8 cellular contexts compared by ENCODE assay signal in the genomic region with DNA sequence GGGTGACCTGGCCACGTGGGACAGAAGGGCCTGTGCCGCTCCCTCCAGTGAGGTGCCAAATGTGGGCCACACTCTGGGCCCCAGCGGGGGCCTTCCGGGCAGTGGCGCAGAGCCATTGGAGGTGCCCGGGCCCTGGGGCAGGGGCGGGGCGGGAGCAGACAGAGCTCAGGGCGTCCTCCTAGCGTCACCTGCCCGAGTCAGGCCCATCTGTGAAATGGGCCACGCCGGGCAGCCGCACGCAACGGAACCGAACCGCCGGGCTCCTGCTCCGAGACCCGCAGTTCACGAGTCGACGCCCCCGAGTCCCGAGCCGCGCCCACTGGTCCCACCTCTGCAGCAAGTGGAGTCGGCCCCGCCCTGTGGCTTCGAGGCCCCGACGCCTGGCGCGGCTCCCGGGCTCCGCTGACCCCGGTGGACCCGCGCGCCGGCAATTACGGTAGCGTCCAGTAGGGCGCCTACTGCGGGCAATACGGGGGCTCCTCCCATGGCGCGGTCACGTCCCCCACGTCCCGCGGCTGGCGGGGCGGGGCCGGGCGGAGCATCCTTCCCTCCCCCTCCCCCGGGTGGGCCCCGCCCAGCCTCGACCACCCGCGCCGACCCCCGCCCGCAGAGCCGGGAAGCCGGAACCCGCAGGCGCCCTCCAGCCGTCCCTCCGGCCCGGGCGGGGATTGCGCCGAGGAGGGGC. TPM values are rescaled to one million over a fixed set of nuclear protein-coding genes. Genes with fewer than 3 reads are reported as not detected.
DNase-seq lines count a peak whose midpoint lies in the region; ATAC-seq and TF ChIP-seq lines count a peak whose summit lies in the region.

No MANE protein-coding gene starts in this region.

- intact Hi-C loops in right lobe of liver (cut with DNase I): no loop called here

- no peaks in the 10 kb centered on the region for H3K27me3 Mint-ChIP-seq in stimulated activated naive B cell treated with anti-CD40 and anti-IgM and Interleukin-4, amounts not matched to agents 10 μg/mL and 1 μg/mL and 100 μg/mL, for 72 hours

- 22% methylated on average over 75 of the region's 75 CpGs for WGBS in HUES64
- 23 to 24% methylated on average over 75 of the region's 75 CpGs for WGBS in ectodermal cell, 2 experiments
- WGBS in right lobe of liver (ENCODE audit: insufficient coverage, low coverage, low lambda C conversion rate, missing lambda C conversion rate): 0% methylated on average over 4 of the region's 75 CpGs

- peaks cover 19 to 24% of the 10 kb centered on the region in 2 donors for H3K4me1 Mint-ChIP-seq in stimulated activated naive B cell treated with anti-CD40 and anti-IgM and Interleukin-4, amounts not matched to agents 10 μg/mL and 1 μg/mL and 100 μg/mL, for 72 hours

- no peaks in the 10 kb centered on the region for H3K9me3 Mint-ChIP-seq in stimulated activated naive B cell treated with anti-CD40 and anti-IgM and Interleukin-4, amounts not matched to agents 10 μg/mL and 1 μg/mL and 100 μg/mL, for 72 hours

- H3K4me1 ChIP-seq in HUES64 (ENCODE audit: insufficient read depth, low read length): peaks cover 5% of the 10 kb centered on the region
- H3K4me1 ChIP-seq in ectodermal cell (ENCODE audit: control insufficient read depth, insufficient read depth, low read length): peaks cover 7% of the 10 kb centered on the region
- H3K4me1 ChIP-seq in right lobe of liver: peaks cover 0 to 15% (median 4%) of the 10 kb centered on the region in 4 donors

- H3K9me3 ChIP-seq in HUES64 (ENCODE audit: insufficient read depth, low read depth, low read length) (no peaks in the 10 kb centered on the region), ectodermal cell (ENCODE audit: control insufficient read depth, low read length) (no peaks in the 10 kb centered on the region), right lobe of liver (no peaks in the 10 kb centered on the region)

- peak overlapping the region; percentile 44 to 59 for H3K4me3 Mint-ChIP-seq in stimulated activated naive B cell treated with anti-CD40 and anti-IgM and Interleukin-4, amounts not matched to agents 10 μg/mL and 1 μg/mL and 100 μg/mL, for 72 hours

- ATAC-seq in activated CD4-positive, CD25-positive, alpha-beta regulatory T cell treated with anti-CD3 and anti-CD28 coated beads, Interleukin-2, amount 50 U/mL, for 24 hours: peak; percentile 19 to 39
- ATAC-seq in right lobe of liver: peak; percentile 63 to 77 (median 70)
- peak; percentile 52 to 65 for ATAC-seq in stimulated activated naive B cell treated with anti-CD40 and anti-IgM and Interleukin-4, amounts not matched to agents 10 μg/mL and 1 μg/mL and 100 μg/mL, for 72 hours (replicated peaks)

- no peak overlapping the region for H3K27ac Mint-ChIP-seq in stimulated activated naive B cell treated with anti-CD40 and anti-IgM and Interleukin-4, amounts not matched to agents 10 μg/mL and 1 μg/mL and 100 μg/mL, for 72 hours

- H3K27me3 ChIP-seq in HUES64 (ENCODE audit: insufficient read depth, low read length) (peaks cover 64% of the 10 kb centered on the region), ectodermal cell (ENCODE audit: control insufficient read depth, insufficient read depth, low read length, poor library complexity, severe bottlenecking) (peaks cover 60% of the 10 kb centered on the region), right lobe of liver (no peaks in the 10 kb centered on the region)

- TF ChIP-seq POLR2A in GM19099 (IDR thresholded peaks at IDR 0.05; ENCODE audit: extremely low read depth, insufficient read length, low read depth): peak; percentile 14
- TF ChIP-seq POLR2A in right lobe of liver (IDR thresholded peaks at IDR 0.05): no peak

- H3K4me3 ChIP-seq in HUES64 (ENCODE audit: low read length): peak overlapping the region; percentile 58
- peak overlapping the region; percentile 40 for H3K4me3 ChIP-seq in ectodermal cell (ENCODE audit: insufficient read depth, low read depth, low read length)
- peak overlapping the region; percentile 43 to 67 (median 52) for H3K4me3 ChIP-seq in right lobe of liver

- H3K36me3 ChIP-seq in HUES64 (ENCODE audit: insufficient read depth, low read length) (no peaks in the 10 kb centered on the region), ectodermal cell (ENCODE audit: control insufficient read depth, insufficient read depth, low read length) (no peaks in the 10 kb centered on the region), right lobe of liver (no peaks in the 10 kb centered on the region)

- TF ChIP-seq CTCF in AG09319 (IDR thresholded peaks at IDR 0.05; ENCODE audit: low read depth, low read length) (peak; percentile 11), right lobe of liver (IDR thresholded peaks at IDR 0.05) (peak; percentile 45 to 69 (median 54))

- H3K36me3 Mint-ChIP-seq in stimulated activated naive B cell treated with anti-CD40 and anti-IgM and Interleukin-4, amounts not matched to agents 10 μg/mL and 1 μg/mL and 100 μg/mL, for 72 hours: no peaks in the 10 kb centered on the region

- DNase-seq in AG09319 (ENCODE audit: extremely low read depth, low read depth) (peak; percentile 66), right lobe of liver (peak; percentile 91 to 94 (median 94)), NCI-H510A (lab: John Stamatoyannopoulos, UW) (no peak)
- DNase-seq in stimulated activated naive B cell treated with anti-CD40 and anti-IgM and Interleukin-4, amounts not matched to agents 10 μg/mL and 1 μg/mL and 100 μg/mL, for 72 hours: peak; percentile 60

- H3K9ac ChIP-seq in HUES64 (ENCODE audit: low read depth, low read length): no peak overlapping the region

- H3K27ac ChIP-seq in HUES64 (ENCODE audit: low read depth, low read length) (no peak overlapping the region), ectodermal cell (ENCODE audit: insufficient read depth, low read depth, low read length, poor library complexity, severe bottlenecking) (no peak overlapping the region), right lobe of liver (peak overlapping the region; percentile 80 to 95 (median 87))

RNA-seq across cellular contexts. Expression of gene SLC16A3, which starts 1.9 kb away (rescaled TPM):
- polyA plus RNA-seq in HUES64 (2013, experiment 1 of 2): 7.1 TPM
- polyA plus RNA-seq in HUES64 (2013, experiment 2 of 2): 20.4 TPM
- 5.1 TPM for polyA plus RNA-seq in ectodermal cell (2013, experiment 1 of 4)
- 2.7 TPM for polyA plus RNA-seq in ectodermal cell (2013, experiment 2 of 4)
- polyA plus RNA-seq in ectodermal cell (2013, experiment 3 of 4): 10.1 TPM
- 4.6 TPM for polyA plus RNA-seq in ectodermal cell (2013, experiment 4 of 4)
- 10 to 100 TPM in 2 of 6 experiments, 1 to 10 TPM in 4; 4.1 to 34.0 (median 7.3) TPM for total RNA-seq in right lobe of liver

RNA-seq across cellular contexts. Expression of gene CCDC57, which starts 18.1 kb away (rescaled TPM):
- polyA plus RNA-seq in HUES64 (2013, experiment 1 of 2): 6.4 TPM
- polyA plus RNA-seq in HUES64 (2013, experiment 2 of 2): 7.0 TPM
- 37.2 TPM for polyA plus RNA-seq in ectodermal cell (2013, experiment 1 of 4)
- 38.4 TPM for polyA plus RNA-seq in ectodermal cell (2013, experiment 2 of 4)
- polyA plus RNA-seq in ectodermal cell (2013, experiment 3 of 4): 21.5 TPM
- 24.8 TPM for polyA plus RNA-seq in ectodermal cell (2013, experiment 4 of 4)
- 10 to 100 TPM; 10.1 to 37.4 (median 17.2) TPM for total RNA-seq in right lobe of liver

RNA-seq across cellular contexts. Expression of gene CSNK1D, which starts 42.7 kb away (rescaled TPM):
- polyA plus RNA-seq in HUES64 (2013, experiment 1 of 2): 70.8 TPM
- 68.3 TPM for polyA plus RNA-seq in HUES64 (2013, experiment 2 of 2)
- 133 TPM for polyA plus RNA-seq in ectodermal cell (2013, experiment 1 of 4)
- 144 TPM for polyA plus RNA-seq in ectodermal cell (2013, experiment 2 of 4)
- polyA plus RNA-seq in ectodermal cell (2013, experiment 3 of 4): 87.0 TPM
- 106 TPM for polyA plus RNA-seq in ectodermal cell (2013, experiment 4 of 4)
- 10 to 100 TPM; 32.7 to 73.0 (median 45.9) TPM for total RNA-seq in right lobe of liver

Comparison
In these comparisons a context has a peak if more than half of its experiments do, and no peak if none do; other contexts are left out.
1. H3K27ac ChIP-seq: peak in right lobe of liver (3 of 3); none in HUES64 (single experiment) and ectodermal cell (single experiment).
2. Peak in every context shown above with its lines, with median percentiles within 50 percentile points of each other: H3K4me3 ChIP-seq and ATAC-seq.